ENCODE assay signal across 9 cellular contexts in the genomic region with DNA sequence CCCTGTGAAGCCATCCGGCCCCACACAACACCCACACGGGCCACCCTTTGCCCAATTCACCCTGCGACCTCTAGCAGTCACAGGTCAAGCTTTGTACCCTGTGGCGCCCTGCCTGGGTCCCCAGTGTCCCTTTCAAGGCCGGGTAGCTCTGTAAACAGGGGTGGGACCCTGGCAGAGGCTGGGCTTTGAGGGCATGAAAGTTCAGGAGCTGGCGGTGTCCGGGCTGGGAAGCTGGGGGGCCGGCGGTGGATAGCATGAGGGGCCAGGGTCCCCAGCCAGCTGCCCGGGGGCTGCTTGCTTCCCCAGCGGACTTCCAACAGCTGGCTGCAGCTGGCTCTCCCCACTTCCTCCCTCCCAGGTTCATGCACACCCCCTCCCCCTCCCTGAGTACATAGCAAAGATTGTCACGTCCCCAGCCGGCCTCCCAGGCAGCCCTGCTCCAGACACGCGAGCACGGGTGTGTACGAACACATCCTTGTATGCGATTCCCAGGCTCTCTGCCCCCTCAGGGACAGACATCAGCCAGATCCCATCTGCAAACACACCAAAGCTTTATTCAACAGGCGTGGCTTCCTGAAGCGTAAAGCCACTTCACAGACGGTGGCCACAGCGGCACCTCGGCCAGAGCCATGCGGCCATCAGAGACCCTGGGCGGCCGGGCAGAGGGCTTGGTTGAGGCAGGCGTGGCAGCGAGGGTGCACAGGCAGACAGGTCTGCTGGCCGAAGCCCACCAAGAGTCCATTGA. TPM values are rescaled to one million over a fixed set of nuclear protein-coding genes. Genes with fewer than 3 reads are reported as not detected.
DNase-seq lines count a peak whose midpoint lies in the region; TF ChIP-seq lines count a peak whose summit lies in the region.
"Had no signal": no experiment of that assay in that cellular context is flagged by ENCODE, and none has a peak within 500 bp of the region (broad histone marks: within the 10 kb centered on the region; RNA-seq: fewer than 3 reads in every experiment).

No MANE protein-coding gene starts in this region.

- no peaks in the 10 kb centered on the region for H3K9me3 Mint-ChIP-seq in CD14-positive monocyte
- H3K9me3 Mint-ChIP-seq: stimulated activated naive CD8-positive, alpha-beta T cell treated with anti-CD3 and anti-CD28 coated beads, Interleukin-15, Interleukin-2, amounts not matched to agents 100 ng/mL and 50 ng/mL, for 24 hours had no signal

- DNase-seq in AG09309 (ENCODE audit: low read depth): peak; percentile 63
- DNase-seq in NCI-H1092 treated with DMSO at 0.1 percent for 48 hours (lab: John Stamatoyannopoulos, UW): peak; percentile 24
- DNase-seq in epithelial cell of esophagus (ENCODE audit: low read depth): peak; percentile 43
- DNase-seq in myocyte (ENCODE audit: low read depth): peak; percentile 67
- no peak for DNase-seq in NCI-H1048 (lab: John Stamatoyannopoulos, UW)
- DNase-seq in CD14-positive monocyte (ENCODE audit: low spot score): no peak
- DNase-seq in Ammon's horn (ENCODE audit: low spot score): no peak
- no peak for DNase-seq in DMS114 treated with DMSO at 0.1 percent for 48 hours (lab: John Stamatoyannopoulos, UW; ENCODE audit: unreplicated experiment)

- peaks cover 3 to 4% of the 10 kb centered on the region in 2 donors for H3K36me3 Mint-ChIP-seq in CD14-positive monocyte

- no peak overlapping the region for H3K4me3 Mint-ChIP-seq in CD14-positive monocyte
- H3K4me3 Mint-ChIP-seq: stimulated activated naive CD8-positive, alpha-beta T cell treated with anti-CD3 and anti-CD28 coated beads, Interleukin-15, Interleukin-2, amounts not matched to agents 100 ng/mL and 50 ng/mL, for 24 hours had no signal

- TF ChIP-seq CTCF in AG09309 (IDR thresholded peaks at IDR 0.05; ENCODE audit: control insufficient read depth, insufficient read depth, low read depth, low read length, missing control alignments) (no peak), epithelial cell of esophagus (IDR thresholded peaks at IDR 0.05; ENCODE audit: insufficient read depth, low read depth, low read length, missing control alignments) (no peak), CD14-positive monocyte (IDR thresholded peaks at IDR 0.05) (no peak)

- H3K27me3 Mint-ChIP-seq in CD14-positive monocyte (ENCODE audit: low read depth in 3 of 3): peaks cover 0 to 5% (median 4%) of the 10 kb centered on the region in 3 donors
- H3K27me3 Mint-ChIP-seq: stimulated activated naive CD8-positive, alpha-beta T cell treated with anti-CD3 and anti-CD28 coated beads, Interleukin-15, Interleukin-2, amounts not matched to agents 100 ng/mL and 50 ng/mL, for 24 hours had no signal

- no peak overlapping the region for H3K27ac Mint-ChIP-seq in CD14-positive monocyte
- H3K27ac Mint-ChIP-seq: stimulated activated naive CD8-positive, alpha-beta T cell treated with anti-CD3 and anti-CD28 coated beads, Interleukin-15, Interleukin-2, amounts not matched to agents 100 ng/mL and 50 ng/mL, for 24 hours had no signal

- H3K4me3 ChIP-seq in AG09309 (ENCODE audit: control insufficient read depth, low read depth, low read length) (no peak overlapping the region), epithelial cell of esophagus (ENCODE audit: low read length) (no peak overlapping the region)

- peaks cover 7% of the 10 kb centered on the region for H3K4me1 Mint-ChIP-seq in CD14-positive monocyte

- intact Hi-C loops in CD14-positive monocyte (cut with micrococcal nuclease): no loop called here

RNA-seq across cellular contexts. Expression of gene NTHL1, which starts 8.2 kb away (rescaled TPM):
- 17.3 and 25.7 TPM in 2 replicates for total RNA-seq in myocyte
- 15.4 TPM for polyA plus RNA-seq in myocyte (2012)
- 10 to 100 TPM in 1 of 2 donors, 1 to 10 TPM in 1; 9.2 to 22.4 TPM for polyA plus RNA-seq in CD14-positive monocyte

RNA-seq across cellular contexts. Expression of gene TSC2, which starts 8.3 kb away (rescaled TPM):
- 49.6 and 81.9 TPM in 2 replicates for total RNA-seq in myocyte
- polyA plus RNA-seq in myocyte (2012): 88.1 TPM
- polyA plus RNA-seq in CD14-positive monocyte: 10 to 100 TPM; 11.7 to 20.8 TPM

RNA-seq across cellular contexts. Expression of gene NHERF2, which starts 12.8 kb away (rescaled TPM):
- 38.1 and 52.7 TPM in 2 replicates for total RNA-seq in myocyte
- polyA plus RNA-seq in myocyte (2012): 25.1 TPM
- polyA plus RNA-seq in CD14-positive monocyte: under 1 TPM; 0.66 to 0.78 TPM

RNA-seq across cellular contexts. Expression of gene NPW, which starts 19.9 kb away (rescaled TPM):
- total RNA-seq in myocyte: 0.29 and 0.83 TPM in 2 replicates
- polyA plus RNA-seq in myocyte (2012): 0.43 TPM
- not detected for polyA plus RNA-seq in CD14-positive monocyte

RNA-seq across cellular contexts. Expression of gene ZNF598, which starts 29.8 kb away (rescaled TPM):
- 33.5 and 50.3 TPM in 2 replicates for total RNA-seq in myocyte
- polyA plus RNA-seq in myocyte (2012): 30.8 TPM
- 1 to 10 TPM; 1.4 to 1.5 TPM for polyA plus RNA-seq in CD14-positive monocyte

Comparison
In these comparisons a context has a peak if more than half of its experiments do, and no peak if none do; other contexts are left out.
1. DNase-seq: peak in AG09309 (single experiment), NCI-H1092 treated with DMSO at 0.1 percent for 48 hours (single experiment), epithelial cell of esophagus (single experiment) and myocyte (single experiment); none in NCI-H1048 (single experiment), CD14-positive monocyte (single experiment), Ammon's horn (single experiment) and DMS114 treated with DMSO at 0.1 percent for 48 hours (single experiment).